Comparison of ENCODE assay signal across 8 cellular contexts in genomic region chr13:97855570-97855970, GRCh38.
A peak's percentile ranks its signal among the peaks of the same experiment; 100 is the strongest.
DNase-seq lines count a peak whose midpoint lies in the region; ATAC-seq lines count a peak whose summit lies in the region.
"Had no signal": no experiment of that assay in that cellular context is flagged by ENCODE, and none has a peak within 500 bp of the region (broad histone marks: within the 10 kb centered on the region; RNA-seq: fewer than 3 reads in every experiment).

No MANE protein-coding gene starts in this region.

- H3K27me3 Mint-ChIP-seq in T-helper 2 cell treated with Interferon-gamma antibody and Interleukin-4, amounts not matched to agents 5 μg/mL and 100 μg/mL, for 36 hours (ENCODE audit: low read depth), result no peaks in the 10 kb centered on the region

- H3K27ac Mint-ChIP-seq in T-helper 2 cell treated with Interferon-gamma antibody and Interleukin-4, amounts not matched to agents 5 μg/mL and 100 μg/mL, for 36 hours, result no peak overlapping the region

- no peak overlapping the region for H3K9ac ChIP-seq in neuronal stem cell (ENCODE audit: low read depth, low read length, poor library complexity)

- no CpG with 5 or more reads among the region's 8 CpGs for WGBS in neuronal stem cell (ENCODE audit: extremely low coverage in 2 of 2, insufficient read length in 2 of 2, insufficient replicate concordance in 1 of 2), 2 donors

- H3K23ac ChIP-seq in neuronal stem cell (ENCODE audit: low read depth, low read length, poor library complexity), result no peak overlapping the region

- DNase-seq in DMS53 (lab: John Stamatoyannopoulos, UW) (peak; percentile 70), NCI-H146 (lab: John Stamatoyannopoulos, UW) (peak; percentile 77), fibroblast of peridontal ligament (ENCODE audit: extremely low read depth) (peak; percentile 97), neuronal stem cell (ENCODE audit: low spot score) (peak; percentile 67)
- DNase-seq in T-helper 2 cell treated with Interferon-gamma antibody and Interleukin-4, amounts not matched to agents 5 μg/mL and 100 μg/mL, for 36 hours (ENCODE audit: low spot score), result peak; percentile 8
- DNase-seq: activated T-cell treated with anti-CD3 and anti-CD28 coated beads, Interleukin-2, amount 50 U/mL, for 4 hours had no signal

- H3K4me1 ChIP-seq in neuronal stem cell (ENCODE audit: control insufficient read depth in 2 of 2, insufficient read depth in 1 of 2, low read depth in 1 of 2, low read length in 2 of 2), result peaks cover 3 to 4% of the 10 kb centered on the region in 2 donors

- H3K36me3 ChIP-seq in neuronal stem cell (replicated peaks in 1 of 2; ENCODE audit: control insufficient read depth in 2 of 2, insufficient read depth in 2 of 2, low read length in 2 of 2), result no peaks in the 10 kb centered on the region

- H3K9me3 Mint-ChIP-seq in T-helper 2 cell treated with Interferon-gamma antibody and Interleukin-4, amounts not matched to agents 5 μg/mL and 100 μg/mL, for 36 hours, result no peaks in the 10 kb centered on the region
- H3K9me3 Mint-ChIP-seq: activated T-cell treated with anti-CD3 and anti-CD28 coated beads, Interleukin-2, amount 50 U/mL, for 4 hours had no signal

- peak overlapping the region; percentile 69 for H2AFZ ChIP-seq in neuronal stem cell (ENCODE audit: low read length)

- H3K79me1 ChIP-seq in neuronal stem cell (ENCODE audit: low read depth, low read length), result no peaks in the 10 kb centered on the region

- H3K4me1 Mint-ChIP-seq in T-helper 2 cell treated with Interferon-gamma antibody and Interleukin-4, amounts not matched to agents 5 μg/mL and 100 μg/mL, for 36 hours (ENCODE audit: low read depth), result peaks cover 3% of the 10 kb centered on the region

- no peak overlapping the region for H2AK5ac ChIP-seq in neuronal stem cell (ENCODE audit: low read depth, low read length)

- H3K4me3 ChIP-seq in neuronal stem cell (ENCODE audit: low read length in 2 of 2), result no peak overlapping the region

- H3K14ac ChIP-seq in neuronal stem cell (ENCODE audit: low read length), result no peak overlapping the region

- H2BK5ac ChIP-seq in neuronal stem cell (ENCODE audit: low read length), result no peak overlapping the region

- no peak overlapping the region for H3K4ac ChIP-seq in neuronal stem cell (ENCODE audit: low read length)

- H3K18ac ChIP-seq in neuronal stem cell (ENCODE audit: low read length), result no peak overlapping the region

- no peak overlapping the region for H2BK120ac ChIP-seq in neuronal stem cell (ENCODE audit: low read depth, low read length)

- H3K36me3 Mint-ChIP-seq in T-helper 2 cell treated with Interferon-gamma antibody and Interleukin-4, amounts not matched to agents 5 μg/mL and 100 μg/mL, for 36 hours (ENCODE audit: low read depth), result no peaks in the 10 kb centered on the region

- no peak overlapping the region for H4K8ac ChIP-seq in neuronal stem cell (ENCODE audit: low read depth, low read length)

- H3K27ac ChIP-seq in neuronal stem cell (replicated peaks; ENCODE audit: low read length), result no peak overlapping the region

- no peak overlapping the region for H3K4me3 Mint-ChIP-seq in T-helper 2 cell treated with Interferon-gamma antibody and Interleukin-4, amounts not matched to agents 5 μg/mL and 100 μg/mL, for 36 hours
- H3K4me3 Mint-ChIP-seq: activated T-cell treated with anti-CD3 and anti-CD28 coated beads, Interleukin-2, amount 50 U/mL, for 4 hours had no signal

- H2BK12ac ChIP-seq in neuronal stem cell (ENCODE audit: low read length), result no peak overlapping the region

- ATAC-seq in GM21786 (IDR thresholded peaks at IDR 0.05; ENCODE audit: unreplicated experiment) (peak; percentile 55), GM18909 (IDR thresholded peaks at IDR 0.05; ENCODE audit: poor library complexity, unreplicated experiment) (no peak)

- H4K91ac ChIP-seq in neuronal stem cell (ENCODE audit: low read depth, low read length, poor library complexity), result no peak overlapping the region

- H3K27me3 ChIP-seq in neuronal stem cell (ENCODE audit: control insufficient read depth in 3 of 3, insufficient read depth in 3 of 3, low read depth in 1 of 3, low read length in 3 of 3), result no peaks in the 10 kb centered on the region

- H2BK15ac ChIP-seq in neuronal stem cell (ENCODE audit: low read length), result no peak overlapping the region

- no peak overlapping the region for H3K4me2 ChIP-seq in neuronal stem cell (ENCODE audit: insufficient read depth, low read length, poor library complexity, severe bottlenecking)

- H3K9me3 ChIP-seq in neuronal stem cell (replicated peaks in 1 of 2; ENCODE audit: control insufficient read depth in 2 of 2, insufficient read depth in 1 of 2, low read depth in 1 of 2, low read length in 2 of 2), result no peaks in the 10 kb centered on the region

Comparison
In these comparisons a context has a peak if more than half of its experiments do, and no peak if none do; other contexts are left out.
1. DNase-seq: peak in every context shown above with its lines; median percentile 97 in fibroblast of peridontal ligament; 77 in NCI-H146; 70 in DMS53; 67 in neuronal stem cell; 8 in T-helper 2 cell treated with Interferon-gamma antibody and Interleukin-4, amounts not matched to agents 5 μg/mL and 100 μg/mL, for 36 hours.